In the genomic region with DNA sequence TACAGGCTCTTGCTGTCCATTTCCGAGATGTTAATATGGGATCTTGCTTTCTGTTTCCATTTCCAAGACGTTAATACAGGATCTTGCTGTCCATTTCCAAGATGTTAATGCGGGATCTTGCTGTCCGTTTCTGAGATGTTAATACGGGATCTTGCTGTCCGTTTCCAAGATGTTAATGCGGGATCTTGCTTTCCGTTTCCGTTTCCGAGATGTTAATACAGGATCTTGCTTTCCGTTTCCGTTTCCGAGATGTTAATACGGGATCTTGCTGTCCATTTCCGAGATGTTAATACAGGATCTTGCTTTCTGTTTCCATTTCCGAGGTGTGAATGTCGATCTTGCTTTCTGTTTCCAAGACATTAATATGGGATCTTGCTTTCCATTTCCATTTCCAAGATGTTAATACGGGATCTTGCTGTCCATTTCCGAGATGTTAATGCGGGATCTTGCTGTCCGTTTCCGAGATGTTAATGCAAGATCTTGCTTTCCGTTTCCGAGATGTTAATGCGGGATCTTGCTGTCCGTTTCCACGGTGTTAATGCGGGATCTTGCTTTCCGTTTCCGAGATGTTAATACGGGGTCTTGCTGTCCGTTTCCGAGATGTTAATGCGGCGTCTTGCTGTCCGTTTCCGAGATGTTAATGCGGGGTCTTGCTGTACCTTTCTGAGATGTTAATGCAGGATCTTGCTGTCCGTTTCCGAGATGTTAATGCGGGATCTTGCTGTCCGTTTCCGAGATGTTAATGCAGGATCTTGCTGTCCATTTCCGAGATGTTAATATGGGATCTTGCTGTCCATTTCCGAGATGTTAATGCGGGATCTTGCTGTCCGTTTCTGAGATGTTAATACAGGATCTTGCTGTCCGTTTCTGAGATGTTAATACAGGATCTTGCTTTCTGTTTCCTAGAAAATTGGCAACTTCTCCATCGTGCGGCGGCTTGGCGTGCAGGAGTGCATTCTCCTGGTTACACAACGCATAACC, we compare ENCODE assay signal across 13 cellular contexts. TPM values are rescaled to one million over a fixed set of nuclear protein-coding genes. Genes with fewer than 3 reads are reported as not detected.
DNase-seq lines count a peak whose midpoint lies in the region; FAIRE-seq and TF ChIP-seq lines count a peak whose summit lies in the region.
"Had no signal": no experiment of that assay in that cellular context is flagged by ENCODE, and none has a peak within 500 bp of the region (broad histone marks: within the 10 kb centered on the region; RNA-seq: fewer than 3 reads in every experiment).

No MANE protein-coding gene starts in this region.

- TF ChIP-seq POLR2A in adrenal gland (IDR thresholded peaks at IDR 0.05) (no peak), esophagus squamous epithelium (IDR thresholded peaks at IDR 0.05) (no peak)

- no peak overlapping the region for H3K27ac ChIP-seq in adrenal gland
- no peak overlapping the region for H3K27ac ChIP-seq in esophagus squamous epithelium
- H3K27ac ChIP-seq: BLaER1 had no signal

- H3K4me3 ChIP-seq in adrenal gland (no peak overlapping the region), esophagus squamous epithelium (no peak overlapping the region)
- H3K4me3 ChIP-seq: BLaER1, smooth muscle cell had no signal

- TF ChIP-seq CTCF in adrenal gland (IDR thresholded peaks at IDR 0.05), result no peak
- no peak for TF ChIP-seq CTCF in esophagus squamous epithelium (IDR thresholded peaks at IDR 0.05)

- peaks cover 0 to 53% of the 10 kb centered on the region in 2 donors for H3K36me3 ChIP-seq in adrenal gland (replicated peaks in 1 of 2)
- H3K36me3 ChIP-seq in esophagus squamous epithelium, result peaks cover 20 to 98% (median 32%) of the 10 kb centered on the region in 3 donors

- H3K9me3 ChIP-seq in adrenal gland (replicated peaks in 1 of 3), result no peaks in the 10 kb centered on the region
- H3K9me3 ChIP-seq in esophagus squamous epithelium, result no peaks in the 10 kb centered on the region

- peak; percentile 28 for DNase-seq in ACHN
- peak; percentile 3 for DNase-seq in LoVo (ENCODE audit: low spot score)
- peak; percentile 68 for DNase-seq in dedifferentiated amniotic fluid mesenchymal stem cell (ENCODE audit: extremely low spot score)
- no peak for DNase-seq in AG20443 (ENCODE audit: low spot score)
- DNase-seq in adrenal gland, result no peak
- no peak for DNase-seq in occipital lobe (lab: John Stamatoyannopoulos, UW)
- DNase-seq in esophagus squamous epithelium (lab: John Stamatoyannopoulos, UW), result no peak
- DNase-seq: activated CD8-positive, alpha-beta memory T cell treated with anti-CD3 and anti-CD28 coated beads, Interleukin-2, amount 50 U/mL, for 48 hours; KG1; NCI-H526 treated with DMSO at 0.1 percent for 48 hours had no signal

- H3K27me3 ChIP-seq in adrenal gland (no peaks in the 10 kb centered on the region), esophagus squamous epithelium (no peaks in the 10 kb centered on the region)
- H3K27me3 ChIP-seq: BLaER1 had no signal

- H3K4me1 ChIP-seq in adrenal gland (replicated peaks in 1 of 2) (no peaks in the 10 kb centered on the region), esophagus squamous epithelium (no peaks in the 10 kb centered on the region)
- H3K4me1 ChIP-seq: BLaER1 had no signal

- in situ Hi-C loops in ACHN (cut with HindIII; ENCODE audit: low pct_ligation_motif_present, low pct_unique_long_range_greater_than_20kb, low sequenced_read_pairs), result no loop called here

- FAIRE-seq in islet of Langerhans (lab: Jason Lieb, UNC), result peak; percentile 93

- WGBS in adrenal gland, 4 donors, result 77 to 86% (median 81%) methylated on average over 53 of the region's 53 CpGs
- WGBS in esophagus squamous epithelium, 2 donors, result 74% methylated on average over 49 to 53 of the region's 53 CpGs

- intact Hi-C loops in adrenal gland (cut with DNase I) (no loop called here), esophagus squamous epithelium (cut with DNase I) (no loop called here)

RNA-seq across cellular contexts. Expression of a gene that starts 38.3 kb away (rescaled TPM):
- total RNA-seq in adrenal gland (10 to 100 TPM in 5 of 8 donors, 1 to 10 TPM in 3; 4.9 to 17.5 (median 13.8) TPM), occipital lobe (0.94 TPM), esophagus squamous epithelium (1 to 10 TPM; 1.1 to 6.7 (median 4.1) TPM)
- 10 to 100 TPM in 2 of 3 donors, 1 to 10 TPM in 1; 2.5 to 24.5 (median 24.0) TPM for polyA plus RNA-seq in adrenal gland
- total RNA-seq: smooth muscle cell had no signal

Comparison
In these comparisons a context has a peak if more than half of its experiments do, and no peak if none do; other contexts are left out.
1. DNase-seq: peak in ACHN (single experiment), LoVo (single experiment) and dedifferentiated amniotic fluid mesenchymal stem cell (single experiment); none in AG20443 (single experiment), adrenal gland (0 of 7), occipital lobe (single experiment) and esophagus squamous epithelium (single experiment).